Comparison of ENCODE assay signal across 1 cellular context in the genomic region with DNA sequence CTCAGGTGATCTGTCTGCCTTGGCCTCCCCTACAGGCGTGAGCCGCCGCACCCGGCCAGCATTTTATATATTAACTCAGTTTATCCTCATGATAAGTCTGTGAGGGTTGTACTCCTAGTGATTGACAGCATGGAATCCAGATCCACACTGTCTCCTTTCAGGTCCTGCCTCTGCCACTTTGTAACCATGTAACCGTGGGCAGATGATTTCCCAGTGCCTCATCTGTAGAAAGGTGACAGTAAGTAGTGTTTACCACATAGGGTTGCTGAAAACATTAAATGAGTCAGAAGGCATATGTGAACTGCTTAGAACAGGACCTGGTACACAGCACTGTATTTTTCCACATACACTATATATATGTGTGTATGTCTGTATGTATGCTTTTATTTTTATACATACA.
A peak's percentile ranks its signal among the peaks of the same experiment; 100 is the strongest.
TF ChIP-seq lines count a peak whose summit lies in the region.

No MANE protein-coding gene starts in this region.

TF ChIP-seq in HepG2, 621 proteins besides CTCF, POLR2A, EP300 and RAD21:
- TF ChIP-seq, protein P1, sequence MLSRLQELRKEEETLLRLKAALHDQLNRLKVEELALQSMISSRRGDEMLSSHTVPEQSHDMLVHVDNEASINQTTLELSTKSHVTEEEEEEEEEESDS (CRISPR knock-in tag; IDR thresholded peaks at IDR 0.05; ENCODE audit: borderline replicate concordance) = no peak
- no peak for TF ChIP-seq AGO1 (IDR thresholded peaks at IDR 0.05; ENCODE audit: low read depth, low read length, poor library complexity, severe bottlenecking)
- TF ChIP-seq ZNF274 (CRISPR knock-in tag; IDR thresholded peaks at IDR 0.05) = 0 out of 2 replicates have a peak, but pooled peaks have one; percentile 6
- TF ChIP-seq SNAI1 (CRISPR knock-in tag; IDR thresholded peaks at IDR 0.05; ENCODE audit: borderline replicate concordance) = no peak
- no peak for TF ChIP-seq DPF2 (CRISPR knock-in tag; IDR thresholded peaks at IDR 0.05; ENCODE audit: borderline replicate concordance, low read depth)
- TF ChIP-seq KDM3A (CRISPR knock-in tag; IDR thresholded peaks at IDR 0.05; ENCODE audit: low read depth) = no peak
- no peak for TF ChIP-seq ZSCAN20 (CRISPR knock-in tag; IDR thresholded peaks at IDR 0.05; ENCODE audit: borderline replicate concordance)
